8 cellular contexts compared by ENCODE assay signal in genomic region chr17:32141690-32142037, GRCh38. TPM values are rescaled to one million over a fixed set of nuclear protein-coding genes. Genes with fewer than 3 reads are reported as not detected.
DNase-seq lines count a peak whose midpoint lies in the region; ATAC-seq and TF ChIP-seq lines count a peak whose summit lies in the region.

No MANE protein-coding gene starts in this region.

- no peaks in the 10 kb centered on the region for H3K36me3 ChIP-seq in gastroesophageal sphincter

- peak overlapping the region; percentile 96 for H3K27ac ChIP-seq in VCaP
- H3K27ac ChIP-seq in gastroesophageal sphincter, result peak overlapping the region; percentile 90 to 94 (median 91)

- peak; percentile 14 for ATAC-seq in gastroesophageal sphincter
- peak; percentile 27 for ATAC-seq in sciatic nerve
- no peak for ATAC-seq in GM21526 (IDR thresholded peaks at IDR 0.05; ENCODE audit: low FRiP score, unreplicated experiment)

- DNase-seq in sciatic nerve (ENCODE audit: low spot score) (no peak), posterior vena cava (ENCODE audit: low spot score) (no peak), EL (no peak), mesenteric fat pad (ENCODE audit: low spot score) (no peak)

- no peak for TF ChIP-seq EP300 in gastroesophageal sphincter (IDR thresholded peaks at IDR 0.05)

- H3K4me1 ChIP-seq in gastroesophageal sphincter, result peaks cover 2 to 35% (median 15%) of the 10 kb centered on the region in 3 donors

- no peak for TF ChIP-seq CTCF in GM12875 (IDR thresholded peaks at IDR 0.05; ENCODE audit: borderline replicate concordance, insufficient read depth, low read depth, low read length)
- no peak for TF ChIP-seq CTCF in VCaP (conservative IDR thresholded peaks at IDR 0.05)
- TF ChIP-seq CTCF in gastroesophageal sphincter (IDR thresholded peaks at IDR 0.05), result no peak

- no peaks in the 10 kb centered on the region for H3K9me3 ChIP-seq in gastroesophageal sphincter

- no peak for TF ChIP-seq POLR2A in gastroesophageal sphincter (IDR thresholded peaks at IDR 0.05)

- intact Hi-C loops in sciatic nerve (cut with DNase I), result no loop called here
- intact Hi-C loops in posterior vena cava (cut with DNase I), result loop anchor here in 1 of 2 donors (5.0 kb wide), 1 partner anchor 134 kb away; the partner anchor contains the start of gene LRRC37B

- WGBS in gastroesophageal sphincter (ENCODE audit: low coverage in 1 of 2), 2 donors, result 3 to 7% methylated on average over 12 of the region's 12 CpGs

- H3K4me3 ChIP-seq in GM12875 (ENCODE audit: low read depth, low read length), result peak overlapping the region; percentile 94
- peak overlapping the region; percentile 70 to 99 for H3K4me3 ChIP-seq in gastroesophageal sphincter

- H3K27me3 ChIP-seq in gastroesophageal sphincter, result no peaks in the 10 kb centered on the region

RNA-seq across cellular contexts. Expression of gene RHOT1, which starts 0.6 kb away (rescaled TPM):
- total RNA-seq in gastroesophageal sphincter (10 to 100 TPM; 34.4 to 58.3 (median 46.0) TPM), sciatic nerve (50.4 TPM), posterior vena cava (10 to 100 TPM; 37.9 to 45.6 TPM), mesenteric fat pad (33.2 TPM)
